Comparison of ENCODE assay signal across 1 cellular context in the genomic region with DNA sequence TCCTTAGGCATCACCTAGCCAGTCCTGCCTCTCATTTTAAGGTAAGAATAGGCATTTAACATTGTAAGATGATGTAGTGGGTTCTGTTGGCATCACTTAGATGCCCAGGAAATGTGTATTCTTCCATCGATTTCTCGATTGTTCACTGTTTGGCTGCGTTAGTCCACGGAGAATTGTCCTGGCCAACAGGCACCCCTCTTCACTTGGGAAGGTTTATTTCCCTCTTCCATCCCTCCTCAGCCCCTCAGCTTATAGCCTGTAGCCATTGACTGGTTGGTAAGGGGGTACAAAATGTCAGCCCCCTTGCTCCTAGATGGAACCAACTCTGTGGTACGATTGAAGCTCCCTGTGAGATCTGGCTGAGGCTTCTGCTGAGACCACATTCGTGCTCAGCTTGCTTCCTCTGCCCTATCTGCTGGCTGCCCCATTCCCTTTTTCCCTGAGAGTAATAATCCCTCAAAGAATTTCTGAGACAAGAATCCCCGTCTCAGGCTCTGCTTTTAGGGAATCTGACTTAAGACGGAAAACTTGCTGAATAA.
TF ChIP-seq lines count a peak whose summit lies in the region.

No MANE protein-coding gene starts in this region.

TF ChIP-seq in H1, 55 proteins besides CTCF, POLR2A, EP300 and RAD21 (continued from another document):
- TF ChIP-seq SIRT6 (IDR thresholded peaks at IDR 0.05; ENCODE audit: low read length): no peak
- TF ChIP-seq SRF (IDR thresholded peaks at IDR 0.05; ENCODE audit: low read depth, low read length): no peak
- no peak for TF ChIP-seq NANOG (IDR thresholded peaks at IDR 0.05; ENCODE audit: insufficient read depth, low read depth, low read length, poor library complexity, severe bottlenecking)
- TF ChIP-seq SP1 (IDR thresholded peaks at IDR 0.05; ENCODE audit: low read depth, low read length): no peak
- TF ChIP-seq SUZ12 (IDR thresholded peaks at IDR 0.05; ENCODE audit: low read length): no peak
- no peak for TF ChIP-seq HDAC6 (IDR thresholded peaks at IDR 0.05; ENCODE audit: low read depth, low read length)
